8 cellular contexts compared by ENCODE assay signal in the genomic region with DNA sequence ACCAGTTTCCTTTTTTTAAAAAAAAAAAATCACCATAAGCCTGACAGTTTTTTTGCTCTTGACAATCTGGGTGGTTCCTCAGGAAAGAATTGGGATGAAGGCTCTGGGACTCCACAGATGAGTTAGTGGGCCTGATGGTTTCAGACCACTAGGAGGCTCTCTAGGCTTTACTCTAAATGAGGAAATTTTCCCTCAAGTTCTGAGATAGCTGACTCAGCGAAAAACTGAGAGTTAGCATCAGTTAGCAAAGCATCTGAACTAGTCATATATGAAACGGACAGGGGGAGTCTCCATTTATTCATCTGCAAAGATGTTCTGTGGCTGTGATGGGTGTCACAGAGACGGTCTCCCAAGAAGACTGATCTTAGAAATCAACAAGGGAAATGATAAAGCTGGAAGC.
DNase-seq lines count a peak whose midpoint lies in the region; ATAC-seq and TF ChIP-seq lines count a peak whose summit lies in the region.

No MANE protein-coding gene starts in this region.

- H3K27ac ChIP-seq in C4-2B (no peak overlapping the region), H9 (ENCODE audit: insufficient read length, low read depth, low read length) (no peak overlapping the region)

- no peak overlapping the region for H4K5ac ChIP-seq in H9 (ENCODE audit: insufficient read length, low read depth, low read length)

- H3K9me3 ChIP-seq in H9 (ENCODE audit: control insufficient read depth, low read depth, low read length), result no peaks in the 10 kb centered on the region
- H3K9me3 ChIP-seq in T-helper 17 cell (ENCODE audit: control insufficient read depth, low read length, poor library complexity, severe bottlenecking), result no peaks in the 10 kb centered on the region

- no peak overlapping the region for H3K23ac ChIP-seq in H9 (ENCODE audit: insufficient read length, low read depth, low read length)

- no peaks in the 10 kb centered on the region for H3K9me3 Mint-ChIP-seq in H9

- H3K79me2 ChIP-seq in H9 (ENCODE audit: insufficient read depth, low read length), result no peaks in the 10 kb centered on the region

- no peak overlapping the region for H3K14ac ChIP-seq in H9 (ENCODE audit: insufficient read depth, low read length)

- H2BK20ac ChIP-seq in H9 (ENCODE audit: low read depth, low read length, poor library complexity, severe bottlenecking), result no peak overlapping the region

- H4K91ac ChIP-seq in H9 (ENCODE audit: insufficient read length, low read depth, low read length), result no peak overlapping the region

- H3K36me3 Mint-ChIP-seq in H9 (ENCODE audit: insufficient read depth in 1 of 3, low read depth in 3 of 3) (no peaks in the 10 kb centered on the region), T-helper 17 cell (ENCODE audit: low read depth) (peaks cover 3% of the 10 kb centered on the region)

- H3K4me3 Mint-ChIP-seq in H9, result no peak overlapping the region
- peak overlapping the region; percentile 21 for H3K4me3 Mint-ChIP-seq in T-helper 17 cell

- H3K56ac ChIP-seq in H9 (ENCODE audit: insufficient read length, low read depth, low read length), result no peak overlapping the region

- no peaks in the 10 kb centered on the region for H3K4me1 ChIP-seq in H9 (ENCODE audit: insufficient read depth, low read length)

- H3K23me2 ChIP-seq in H9 (ENCODE audit: insufficient read length, low read depth, low read length, poor library complexity, severe bottlenecking), result no peaks in the 10 kb centered on the region

- H2BK120ac ChIP-seq in H9 (ENCODE audit: low read depth, low read length, poor library complexity, severe bottlenecking), result no peak overlapping the region

- H3K4me1 Mint-ChIP-seq in H9 (no peaks in the 10 kb centered on the region), T-helper 17 cell (peaks cover 8% of the 10 kb centered on the region)

- no peak overlapping the region for H3K18ac ChIP-seq in H9 (ENCODE audit: insufficient read length, low read depth, low read length)

- no peaks in the 10 kb centered on the region for H3K27me3 ChIP-seq in H9 (ENCODE audit: insufficient read depth, low read length)

- H3K4me2 ChIP-seq in H9 (ENCODE audit: insufficient read depth, insufficient read length, low read length), result no peak overlapping the region

- H3K9ac ChIP-seq in H9 (ENCODE audit: extremely low read depth, insufficient read length, low read length), result no peak overlapping the region

- no peak overlapping the region for H2BK5ac ChIP-seq in H9 (ENCODE audit: insufficient read length, low read length)

- no peak overlapping the region for H2BK12ac ChIP-seq in H9 (ENCODE audit: insufficient read length, low read depth, low read length)

- H3K4ac ChIP-seq in H9 (ENCODE audit: low read depth, low read length), result no peak overlapping the region

- H4K8ac ChIP-seq in H9 (replicated peaks; ENCODE audit: insufficient read length, low read depth, low read length), result no peak overlapping the region

- WGBS in H9 (ENCODE audit: extremely low coverage, insufficient read length, low lambda C conversion rate), result no CpG with 5 or more reads among the region's 3 CpGs

- H3K27ac Mint-ChIP-seq in H9 (no peak overlapping the region), T-helper 17 cell (peak overlapping the region; percentile 59)

- no peak overlapping the region for H2BK15ac ChIP-seq in H9 (ENCODE audit: low read depth, low read length)

- H3K27me3 Mint-ChIP-seq in H9 (ENCODE audit: low read depth) (peaks cover 7% of the 10 kb centered on the region), T-helper 17 cell (peaks cover 8% of the 10 kb centered on the region)

- H2AK5ac ChIP-seq in H9 (ENCODE audit: insufficient read length, low read length), result no peak overlapping the region

- ATAC-seq in T-helper 17 cell, result peak; percentile 44
- ATAC-seq in HG03460 (IDR thresholded peaks at IDR 0.05; ENCODE audit: unreplicated experiment), result no peak

- H3K79me1 ChIP-seq in H9 (ENCODE audit: insufficient read depth, low read depth, low read length, poor library complexity, severe bottlenecking), result no peaks in the 10 kb centered on the region

- H3T11ph ChIP-seq in H9 (ENCODE audit: low read length), result no peak overlapping the region

- DNase-seq in H9, result no peak
- DNase-seq in T-helper 17 cell, result no peak
- peak; percentile 12 for DNase-seq in hepatic stellate cell (ENCODE audit: low spot score)
- DNase-seq in NCI-H1092 treated with DMSO at 0.1 percent for 48 hours (lab: John Stamatoyannopoulos, UW), result no peak
- no peak for DNase-seq in AG08395 (ENCODE audit: low spot score)
- no peak for DNase-seq in DMS153 treated with DMSO at 0.1 percent for 48 hours (lab: John Stamatoyannopoulos, UW; ENCODE audit: unreplicated experiment)

- H2AFZ ChIP-seq in H9 (ENCODE audit: low read length), result no peak overlapping the region

- TF ChIP-seq CTCF in C4-2B (conservative IDR thresholded peaks at IDR 0.05) (peak; percentile 66), H9 (conservative IDR thresholded peaks at IDR 0.05) (peak; percentile 79)

- H4K20me1 ChIP-seq in H9 (ENCODE audit: control insufficient read depth, insufficient read depth, insufficient read length), result no peaks in the 10 kb centered on the region
